In the genomic region with DNA sequence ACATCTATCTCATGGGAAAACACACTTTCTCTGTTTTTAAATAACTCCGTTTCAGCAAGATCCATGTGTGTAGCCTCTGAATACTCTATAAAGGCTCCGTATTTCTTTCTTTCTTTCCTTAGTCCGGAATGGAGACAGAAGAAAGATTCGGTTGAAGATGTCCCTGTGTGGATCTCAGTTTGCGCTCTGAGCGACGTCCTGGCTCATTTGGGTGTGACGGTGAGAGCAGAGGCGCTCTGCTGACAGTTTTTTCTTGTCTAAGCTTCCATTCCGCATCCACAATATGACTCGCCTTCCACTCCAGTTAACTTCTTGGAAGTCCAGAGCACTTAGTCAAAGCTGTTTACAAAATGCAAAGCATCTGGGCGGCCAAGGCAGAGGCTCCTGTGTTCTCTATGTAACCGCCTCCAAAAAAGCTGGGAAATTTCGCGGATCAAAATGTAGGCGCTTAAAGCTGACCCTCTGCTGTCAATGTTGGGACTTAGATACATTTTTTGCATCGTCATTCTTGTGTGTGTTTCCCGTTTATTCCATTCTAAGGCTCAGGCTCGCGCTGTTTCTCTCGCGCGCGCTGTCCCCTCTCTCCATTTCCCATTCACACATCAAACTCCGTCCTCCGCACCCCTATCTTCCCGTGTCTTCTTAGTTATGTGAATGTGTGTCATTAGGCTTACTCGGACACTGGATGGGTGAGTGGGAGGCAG, we compare ENCODE assay signal across 8 cellular contexts. TPM values are rescaled to one million over a fixed set of nuclear protein-coding genes. Genes with fewer than 3 reads are reported as not detected.
DNase-seq lines count a peak whose midpoint lies in the region; ATAC-seq and TF ChIP-seq lines count a peak whose summit lies in the region.

No MANE protein-coding gene starts in this region.

- H3K27ac ChIP-seq in coronary artery: peak overlapping the region; percentile 22 to 88
- peak overlapping the region; percentile 23 to 50 for H3K27ac ChIP-seq in liver (ENCODE audit: low read depth in 1 of 2, low read length in 2 of 2)
- H3K27ac ChIP-seq in testis: peak overlapping the region; percentile 87 to 92

- no peak overlapping the region for H3K9ac ChIP-seq in liver (ENCODE audit: low read depth in 1 of 2, low read length in 2 of 2)

- H3K4me3 ChIP-seq in coronary artery (peak overlapping the region; percentile 76), liver (ENCODE audit: low read depth in 1 of 3, low read length in 3 of 3) (peak overlapping the region in 2 of 3 donors; percentile 33 to 57), testis (peak overlapping the region; percentile 72 to 76)

- no peak for ATAC-seq in HG03457 (IDR thresholded peaks at IDR 0.05; ENCODE audit: unreplicated experiment)

- TF ChIP-seq CTCF in coronary artery (IDR thresholded peaks at IDR 0.05): no peak
- no peak for TF ChIP-seq CTCF in liver (IDR thresholded peaks at IDR 0.05; ENCODE audit: low read depth, low read length, missing input control)
- TF ChIP-seq CTCF in testis (IDR thresholded peaks at IDR 0.05): no peak

- no peak for TF ChIP-seq POLR2A in testis (IDR thresholded peaks at IDR 0.05)

- no peak for TF ChIP-seq RAD21 in liver (IDR thresholded peaks at IDR 0.05)

- H3K36me3 ChIP-seq in liver (ENCODE audit: control insufficient read depth in 4 of 4, insufficient read depth in 3 of 4, low read depth in 1 of 4, low read length in 3 of 4) (no peaks in the 10 kb centered on the region), testis (ENCODE audit: low read depth, missing control alignments) (no peaks in the 10 kb centered on the region)

- WGBS in liver: 7% methylated on average over 28 of the region's 28 CpGs
- WGBS in testis, 2 donors: 3% methylated on average over 28 of the region's 28 CpGs

- intact Hi-C loops in testis (cut with DNase I; ENCODE audit: low total_unique reads): loop anchor here (5.0 kb wide), 1 partner anchor 182 kb away; no protein-coding TSS in a partner anchor

- H3K27me3 ChIP-seq in liver (ENCODE audit: control insufficient read depth in 4 of 4, insufficient read depth in 4 of 4, low read length in 3 of 4): peaks cover 2 to 19% (median 8%) of the 10 kb centered on the region in 4 donors
- H3K27me3 ChIP-seq in testis: no peaks in the 10 kb centered on the region

- peaks cover 12 to 50% (median 37%) of the 10 kb centered on the region in 4 donors for H3K4me1 ChIP-seq in liver (ENCODE audit: control insufficient read depth in 4 of 4, insufficient read depth in 4 of 4, low read length in 3 of 4)
- peaks cover 3% of the 10 kb centered on the region for H3K4me1 ChIP-seq in testis

- peak; percentile 65 for DNase-seq in LHCN-M2 (ENCODE audit: low read depth)
- DNase-seq in coronary artery (ENCODE audit: low spot score): no peak
- peak; percentile 36 for DNase-seq in testis
- DNase-seq in NCI-H82 (lab: John Stamatoyannopoulos, UW): no peak
- DNase-seq in activated CD4-positive, alpha-beta T cell treated with anti-CD3 and anti-CD28 coated beads, Interleukin-2, amount 50 U/mL, for 4 hours: no peak
- no peak for DNase-seq in NCI-H146 treated with DMSO at 0.1 percent for 48 hours (lab: John Stamatoyannopoulos, UW; ENCODE audit: unreplicated experiment)

- no peaks in the 10 kb centered on the region for H3K9me3 ChIP-seq in liver (ENCODE audit: control insufficient read depth in 4 of 4, low read length in 3 of 4)
- no peaks in the 10 kb centered on the region for H3K9me3 ChIP-seq in testis

TF ChIP-seq in liver, 16 proteins besides CTCF, POLR2A, EP300 and RAD21:
- TF ChIP-seq YY1 (IDR thresholded peaks at IDR 0.05): no peak
- TF ChIP-seq FOXA2 (IDR thresholded peaks at IDR 0.05): no peak
- TF ChIP-seq JUND (IDR thresholded peaks at IDR 0.05): no peak
- no peak for TF ChIP-seq HNF4A (conservative IDR thresholded peaks at IDR 0.05)
- TF ChIP-seq, protein P1, sequence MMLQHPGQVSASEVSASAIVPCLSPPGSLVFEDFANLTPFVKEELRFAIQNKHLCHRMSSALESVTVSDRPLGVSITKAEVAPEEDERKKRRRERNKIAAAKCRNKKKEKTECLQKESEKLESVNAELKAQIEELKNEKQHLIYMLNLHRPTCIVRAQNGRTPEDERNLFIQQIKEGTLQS (IDR thresholded peaks at IDR 0.05): no peak
- no peak for TF ChIP-seq FOXA1 (IDR thresholded peaks at IDR 0.05)
- no peak for TF ChIP-seq GABPA (IDR thresholded peaks at IDR 0.05 in 1 of 2, conservative IDR thresholded peaks at IDR 0.05 in 1 of 2)

RNA-seq across cellular contexts. Expression of a gene that starts 0.9 kb away (rescaled TPM):
- 7.5 and 17.6 TPM in 2 replicates for total RNA-seq in LHCN-M2 (2014; rRNA removed)
- polyA plus RNA-seq in LHCN-M2 (2012): 20.2 TPM
- 1 to 10 TPM; 2.4 to 8.2 TPM for total RNA-seq in liver
- polyA plus RNA-seq in liver: 1 to 10 TPM in 1 of 2 donors, under 1 TPM in 1; 0.90 to 1.3 TPM
- total RNA-seq in testis: 100 to 1,000 TPM in 1 of 2 donors, 10 to 100 TPM in 1; 34.4 to 134 TPM
- 20.1 TPM for polyA plus RNA-seq in testis (ENCODE audit: insufficient read depth, low read depth, low replicate concordance)

Comparison
In these comparisons a context has a peak if more than half of its experiments do, and no peak if none do; other contexts are left out.
1. DNase-seq: peak in LHCN-M2 (single experiment) and testis (single experiment); none in coronary artery (single experiment), NCI-H82 (single experiment), activated CD4-positive, alpha-beta T cell treated with anti-CD3 and anti-CD28 coated beads, Interleukin-2, amount 50 U/mL, for 4 hours (0 of 2) and NCI-H146 treated with DMSO at 0.1 percent for 48 hours (single experiment).
2. H3K27ac ChIP-seq: peak in every context shown above with its lines; median percentile 90 in testis; 55 in coronary artery; 36 in liver.
3. Peak in every context shown above with its lines, with median percentiles within 50 percentile points of each other: H3K4me3 ChIP-seq.